In genomic region chr12:15733136-15733535, GRCh38 we compare ENCODE assay signal across 13 cellular contexts. TPM values are rescaled to one million over a fixed set of nuclear protein-coding genes. Genes with fewer than 3 reads are reported as not detected.
DNase-seq lines count a peak whose midpoint lies in the region; ATAC-seq and TF ChIP-seq lines count a peak whose summit lies in the region.
"Had no signal": no experiment of that assay in that cellular context is flagged by ENCODE, and none has a peak within 500 bp of the region (broad histone marks: within the 10 kb centered on the region; RNA-seq: fewer than 3 reads in every experiment).

No MANE protein-coding gene starts in this region.

- peaks cover 5% of the 10 kb centered on the region for H3K9me3 Mint-ChIP-seq in nephron progenitor cell
- no peaks in the 10 kb centered on the region for H3K9me3 Mint-ChIP-seq in activated naive CD4-positive, alpha-beta T cell treated with anti-CD3 and anti-CD28 coated beads, Interleukin-2, amount 50 U/mL, for 72 hours
- H3K9me3 Mint-ChIP-seq: H9 had no signal

- no peak overlapping the region for H3K4me3 Mint-ChIP-seq in nephron progenitor cell
- H3K4me3 Mint-ChIP-seq: H9 had no signal

- DNase-seq in nephron progenitor cell (no peak), T-helper 9 cell (no peak), DMS153 treated with DMSO at 0.1 percent for 48 hours (lab: John Stamatoyannopoulos, UW; ENCODE audit: unreplicated experiment) (no peak), cardiac septum (ENCODE audit: low spot score) (no peak)
- no peak for DNase-seq in activated naive CD4-positive, alpha-beta T cell treated with anti-CD3 and anti-CD28 coated beads, Interleukin-2, amount 50 U/mL, for 72 hours (ENCODE audit: low spot score in 2 of 2)
- DNase-seq: activated naive CD4-positive, alpha-beta T cell; foreskin keratinocyte; H9; KG1; ovary had no signal

- H3K36me3 Mint-ChIP-seq in nephron progenitor cell (ENCODE audit: low read depth), result peaks cover 5% of the 10 kb centered on the region
- H3K36me3 Mint-ChIP-seq in activated naive CD4-positive, alpha-beta T cell treated with anti-CD3 and anti-CD28 coated beads, Interleukin-2, amount 50 U/mL, for 72 hours, result no peaks in the 10 kb centered on the region

- no peaks in the 10 kb centered on the region for H3K4me1 Mint-ChIP-seq in nephron progenitor cell
- H3K4me1 Mint-ChIP-seq: H9 had no signal

- H3K27ac Mint-ChIP-seq in nephron progenitor cell, result peak overlapping the region; percentile 8
- no peak overlapping the region for H3K27ac Mint-ChIP-seq in activated naive CD4-positive, alpha-beta T cell treated with anti-CD3 and anti-CD28 coated beads, Interleukin-2, amount 50 U/mL, for 72 hours

- no peaks in the 10 kb centered on the region for H3K27me3 Mint-ChIP-seq in nephron progenitor cell (ENCODE audit: low read depth, poor library complexity)

- TF ChIP-seq CTCF in nephron progenitor cell (IDR thresholded peaks at IDR 0.05), result no peak

- ATAC-seq in GM18517 (IDR thresholded peaks at IDR 0.05; ENCODE audit: unreplicated experiment) (peak; percentile 36), GM21825 (IDR thresholded peaks at IDR 0.05; ENCODE audit: unreplicated experiment) (peak; percentile 24), HG03432 (IDR thresholded peaks at IDR 0.05; ENCODE audit: unreplicated experiment) (peak; percentile 38)
- no peak for ATAC-seq in activated naive CD4-positive, alpha-beta T cell treated with anti-CD3 and anti-CD28 coated beads, Interleukin-2, amount 50 U/mL, for 72 hours
- ATAC-seq: foreskin keratinocyte had no signal

- intact Hi-C loops in cardiac septum (cut with DNase I), result no loop called here

RNA-seq across cellular contexts. Expression of gene EPS8, which starts 56.1 kb away (rescaled TPM):
- total RNA-seq in activated naive CD4-positive, alpha-beta T cell treated with anti-CD3 and anti-CD28 coated beads, Interleukin-2, amount 50 U/mL, for 72 hours, result 1 to 10 TPM; 4.9 to 6.0 TPM
- 21.2 TPM for total RNA-seq in cardiac septum

Comparison
In these comparisons a context has a peak if more than half of its experiments do, and no peak if none do; other contexts are left out.
1. ATAC-seq: peak in GM18517 (single experiment), GM21825 (single experiment) and HG03432 (single experiment); none in activated naive CD4-positive, alpha-beta T cell treated with anti-CD3 and anti-CD28 coated beads, Interleukin-2, amount 50 U/mL, for 72 hours (0 of 2).